9 cellular contexts compared by ENCODE assay signal in the genomic region with DNA sequence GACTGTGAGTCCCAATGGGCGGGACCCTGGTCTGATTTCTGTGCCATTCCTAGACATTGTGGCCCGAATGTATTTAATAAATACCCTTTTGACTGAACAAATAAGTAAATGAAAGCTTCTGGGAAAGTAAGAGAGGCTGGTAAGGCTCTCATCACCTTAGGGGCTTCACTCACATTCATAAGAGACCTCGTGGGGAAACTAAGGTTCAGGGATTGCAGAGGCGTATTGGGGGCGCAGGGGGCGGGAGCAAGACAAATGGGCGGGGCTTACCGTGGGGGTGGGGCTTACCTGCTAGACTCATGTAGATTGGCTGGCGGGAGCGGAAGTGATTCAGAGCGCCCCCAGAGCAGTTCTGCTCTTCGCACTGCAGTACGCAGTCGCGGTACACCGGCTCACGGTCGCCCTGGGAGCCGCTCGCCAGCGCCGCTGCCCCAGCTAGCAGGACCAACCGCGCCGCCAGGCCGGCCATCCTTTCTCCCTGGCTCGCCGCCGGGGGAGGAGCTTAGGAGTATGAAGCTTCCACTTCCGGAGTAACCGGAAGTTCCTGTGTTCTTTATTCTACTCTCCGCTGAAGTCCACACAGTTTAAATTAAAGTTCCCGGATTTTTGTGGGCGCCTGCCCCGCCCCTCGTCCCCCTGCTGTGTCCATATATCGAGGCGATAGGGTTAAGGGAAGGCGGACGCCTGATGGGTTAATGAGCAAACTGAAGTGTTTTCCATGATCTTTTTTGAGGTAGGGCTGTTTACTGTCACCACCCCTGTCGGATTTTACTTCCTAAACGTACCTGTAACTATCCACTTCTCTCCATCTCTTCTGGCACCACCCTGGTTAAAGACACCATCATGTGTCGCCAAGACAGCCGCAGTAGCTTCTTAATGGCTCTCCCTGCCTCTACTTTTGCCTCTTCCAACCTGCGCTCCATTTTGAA. TPM values are rescaled to one million over a fixed set of nuclear protein-coding genes. Genes with fewer than 3 reads are reported as not detected.
A peak's percentile ranks its signal among the peaks of the same experiment; 100 is the strongest.
DNase-seq lines count a peak whose midpoint lies in the region; ATAC-seq, FAIRE-seq and TF ChIP-seq lines count a peak whose summit lies in the region.
"Had no signal": no experiment of that assay in that cellular context is flagged by ENCODE, and none has a peak within 500 bp of the region (broad histone marks: within the 10 kb centered on the region; RNA-seq: fewer than 3 reads in every experiment).

A gene with protein sequence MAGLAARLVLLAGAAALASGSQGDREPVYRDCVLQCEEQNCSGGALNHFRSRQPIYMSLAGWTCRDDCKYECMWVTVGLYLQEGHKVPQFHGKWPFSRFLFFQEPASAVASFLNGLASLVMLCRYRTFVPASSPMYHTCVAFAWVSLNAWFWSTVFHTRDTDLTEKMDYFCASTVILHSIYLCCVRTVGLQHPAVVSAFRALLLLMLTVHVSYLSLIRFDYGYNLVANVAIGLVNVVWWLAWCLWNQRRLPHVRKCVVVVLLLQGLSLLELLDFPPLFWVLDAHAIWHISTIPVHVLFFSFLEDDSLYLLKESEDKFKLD (minus strand): TSS at position 512 of the 929 bp plus-strand sequence. CDS start 43 bp downstream, at position 469.

- peaks cover 3% of the 10 kb centered on the region for H3K36me3 ChIP-seq in bronchial epithelial cell (ENCODE audit: control insufficient read depth, insufficient read depth, low read length)

- DNase-seq in AG08395 (ENCODE audit: low spot score) (peak; percentile 97), NCI-H2196 (lab: John Stamatoyannopoulos, UW; ENCODE audit: unreplicated experiment) (peak; percentile 79), bronchial epithelial cell (ENCODE audit: low read depth) (peak; percentile 87), inferior parietal cortex (ENCODE audit: extremely low spot score) (peak; percentile 96), smooth muscle cell of the brain vasculature (ENCODE audit: low read depth, low spot score) (peak; percentile 77)

- FAIRE-seq in bronchial epithelial cell (lab: Jason Lieb, UNC), result no peak
- FAIRE-seq: TTC549 had no signal

- peak; percentile 70 for ATAC-seq in GM18873 (IDR thresholded peaks at IDR 0.05; ENCODE audit: low FRiP score, unreplicated experiment)
- peak; percentile 80 for ATAC-seq in HG03135 (IDR thresholded peaks at IDR 0.05; ENCODE audit: unreplicated experiment)

- H3K4me3 ChIP-seq in WI38 (ENCODE audit: low read depth, low read length) (peak within 1 kb of the TSS; percentile 83), bronchial epithelial cell (ENCODE audit: low read depth, low read length) (peak within 1 kb of the TSS; percentile 48)

- TF ChIP-seq CTCF in WI38 (IDR thresholded peaks at IDR 0.05; ENCODE audit: low read depth, low read length), result no peak
- peak; percentile 5 for TF ChIP-seq CTCF in bronchial epithelial cell (IDR thresholded peaks at IDR 0.05; ENCODE audit: insufficient read depth, low read length, severe bottlenecking)

- no peaks in the 10 kb centered on the region for H3K27me3 ChIP-seq in bronchial epithelial cell (ENCODE audit: control insufficient read depth, insufficient read depth, low read length)

RNA-seq across cellular contexts. Expression of the gene that starts here (rescaled TPM):
- total RNA-seq in bronchial epithelial cell, result 10.8 TPM in 2 replicates

Comparison
In these comparisons a context has a peak if more than half of its experiments do, and no peak if none do; other contexts are left out.
1. Peak in every context shown above with its lines: DNase-seq, ATAC-seq and H3K4me3 ChIP-seq.